Comparison of ENCODE assay signal across 14 cellular contexts in the genomic region with DNA sequence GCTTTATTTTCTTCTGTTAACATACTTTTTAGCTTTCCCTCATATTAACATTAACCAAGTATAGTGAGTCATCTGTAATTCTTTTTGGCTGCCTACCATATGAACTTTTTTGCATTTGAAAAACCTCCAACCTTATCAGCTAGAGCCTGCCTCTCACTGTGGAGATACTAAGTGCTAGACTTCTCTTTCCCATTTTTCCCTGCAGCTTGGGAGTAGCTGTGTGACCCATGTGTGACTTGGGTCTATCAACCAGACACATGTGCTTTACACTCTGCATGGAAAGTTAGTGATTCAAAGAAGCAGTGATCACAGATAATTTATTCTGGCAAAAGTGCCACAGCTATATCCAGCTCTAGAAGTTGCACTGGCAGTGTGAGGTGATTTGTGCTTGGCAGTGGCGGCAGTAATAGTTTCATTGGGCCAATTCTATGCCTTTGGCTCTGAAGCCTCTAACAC. TPM values are rescaled to one million over a fixed set of nuclear protein-coding genes. Genes with fewer than 3 reads are reported as not detected.
DNase-seq lines count a peak whose midpoint lies in the region; ATAC-seq, FAIRE-seq and TF ChIP-seq lines count a peak whose summit lies in the region.
"Had no signal": no experiment of that assay in that cellular context is flagged by ENCODE, and none has a peak within 500 bp of the region (broad histone marks: within the 10 kb centered on the region; RNA-seq: fewer than 3 reads in every experiment).

No MANE protein-coding gene starts in this region.

- H2AK5ac ChIP-seq in neuronal stem cell (ENCODE audit: low read depth, low read length) = no peak overlapping the region

- H3K27me3 Mint-ChIP-seq in astrocyte (ENCODE audit: low read depth, unreplicated experiment) = no peaks in the 10 kb centered on the region
- H3K27me3 Mint-ChIP-seq: activated CD4-positive, alpha-beta T cell treated with anti-CD3 and anti-CD28 coated beads, Interleukin-2, amount 10 ng/mL, durations not matched to agents 24 days and 14 days had no signal

- H3K27me3 ChIP-seq in astrocyte (ENCODE audit: insufficient read depth, low read length) (no peaks in the 10 kb centered on the region), thyroid gland (no peaks in the 10 kb centered on the region), neuronal stem cell (ENCODE audit: control insufficient read depth in 3 of 3, insufficient read depth in 3 of 3, low read depth in 1 of 3, low read length in 3 of 3) (no peaks in the 10 kb centered on the region)

- H3K14ac ChIP-seq in neuronal stem cell (ENCODE audit: low read length) = no peak overlapping the region

- H2BK15ac ChIP-seq in neuronal stem cell (ENCODE audit: low read length) = no peak overlapping the region

- H3K9me3 ChIP-seq in astrocyte (ENCODE audit: insufficient read depth, low read depth, low read length) = no peaks in the 10 kb centered on the region
- no peaks in the 10 kb centered on the region for H3K9me3 ChIP-seq in thyroid gland
- H3K9me3 ChIP-seq in neuronal stem cell (replicated peaks in 1 of 2; ENCODE audit: control insufficient read depth in 2 of 2, insufficient read depth in 1 of 2, low read depth in 1 of 2, low read length in 2 of 2) = no peaks in the 10 kb centered on the region

- no peak overlapping the region for H2AFZ ChIP-seq in astrocyte (ENCODE audit: low read depth, low read length)
- H2AFZ ChIP-seq in neuronal stem cell (ENCODE audit: low read length) = no peak overlapping the region
- H2AFZ ChIP-seq: parathyroid adenoma had no signal

- H3K9me3 Mint-ChIP-seq in astrocyte (ENCODE audit: unreplicated experiment) = no peaks in the 10 kb centered on the region
- H3K9me3 Mint-ChIP-seq: activated CD4-positive, alpha-beta T cell treated with anti-CD3 and anti-CD28 coated beads, Interleukin-2, amount 10 ng/mL, durations not matched to agents 24 days and 14 days had no signal

- H3K18ac ChIP-seq in neuronal stem cell (ENCODE audit: low read length) = no peak overlapping the region

- peaks cover 18% of the 10 kb centered on the region for H3K36me3 Mint-ChIP-seq in astrocyte (ENCODE audit: low read depth, unreplicated experiment)

- peak; percentile 14 for DNase-seq in HFF-Myc (ENCODE audit: extremely low read depth, low read depth)
- peak; percentile 65 for DNase-seq in astrocyte (ENCODE audit: low read depth)
- peak; percentile 26 for DNase-seq in left cardiac atrium
- no peak for DNase-seq in thyroid gland
- DNase-seq in NCI-H146 (lab: John Stamatoyannopoulos, UW) = no peak
- DNase-seq in neuronal stem cell (ENCODE audit: low spot score) = no peak
- no peak for DNase-seq in activated T-cell treated with anti-CD3 and anti-CD28 coated beads for 4 hours
- DNase-seq: activated CD4-positive, alpha-beta T cell treated with anti-CD3 and anti-CD28 coated beads, Interleukin-2, amount 10 ng/mL, durations not matched to agents 24 days and 14 days; activated naive CD4-positive, alpha-beta T cell; H7; islet precursor cell; NCI-H524 had no signal

- no peak overlapping the region for H4K91ac ChIP-seq in neuronal stem cell (ENCODE audit: low read depth, low read length, poor library complexity)

- peak; percentile 13 for FAIRE-seq in astrocyte (lab: Jason Lieb, UNC)

- TF ChIP-seq CTCF in HFF-Myc (IDR thresholded peaks at IDR 0.05; ENCODE audit: low read depth, low read length, missing control alignments) = no peak
- TF ChIP-seq CTCF in astrocyte (IDR thresholded peaks at IDR 0.05; ENCODE audit: insufficient read depth, low read depth, low read length) = no peak
- no peak for TF ChIP-seq CTCF in thyroid gland (IDR thresholded peaks at IDR 0.05)

- H3K36me3 ChIP-seq in astrocyte (ENCODE audit: insufficient read depth, low read length) (peaks cover 32% of the 10 kb centered on the region), thyroid gland (peaks cover 28 to 34% of the 10 kb centered on the region in 2 donors), neuronal stem cell (replicated peaks in 1 of 2; ENCODE audit: control insufficient read depth in 2 of 2, insufficient read depth in 2 of 2, low read length in 2 of 2) (peaks cover 15 to 98% of the 10 kb centered on the region in 2 donors)

- peak; percentile 89 to 95 for ATAC-seq in left cardiac atrium

- no peak overlapping the region for H4K8ac ChIP-seq in neuronal stem cell (ENCODE audit: low read depth, low read length)

- no peaks in the 10 kb centered on the region for H3K79me2 ChIP-seq in astrocyte (ENCODE audit: insufficient read depth, low read length)
- H3K79me2 ChIP-seq: parathyroid adenoma had no signal

- no peak overlapping the region for H3K4ac ChIP-seq in neuronal stem cell (ENCODE audit: low read length)

- H3K27ac ChIP-seq in astrocyte (ENCODE audit: low read depth, low read length) (no peak overlapping the region), thyroid gland (peak overlapping the region; percentile 93 to 96 (median 94)), neuronal stem cell (replicated peaks; ENCODE audit: low read length) (no peak overlapping the region)

- no peak overlapping the region for H2BK12ac ChIP-seq in neuronal stem cell (ENCODE audit: low read length)

- H3K4me1 Mint-ChIP-seq in astrocyte (ENCODE audit: low read depth, unreplicated experiment) = peaks cover 7% of the 10 kb centered on the region

- H3K4me2 ChIP-seq in astrocyte (ENCODE audit: low read length) (peak overlapping the region; percentile 6), neuronal stem cell (ENCODE audit: insufficient read depth, low read length, poor library complexity, severe bottlenecking) (no peak overlapping the region)

- no peak overlapping the region for H2BK120ac ChIP-seq in neuronal stem cell (ENCODE audit: low read depth, low read length)

- H3K4me3 Mint-ChIP-seq in astrocyte (ENCODE audit: unreplicated experiment) = no peak overlapping the region
- H3K4me3 Mint-ChIP-seq: activated CD4-positive, alpha-beta T cell treated with anti-CD3 and anti-CD28 coated beads, Interleukin-2, amount 10 ng/mL, durations not matched to agents 24 days and 14 days had no signal

- H3K9ac ChIP-seq in astrocyte (ENCODE audit: low read length) = no peak overlapping the region
- H3K9ac ChIP-seq in neuronal stem cell (ENCODE audit: low read depth, low read length, poor library complexity) = no peak overlapping the region
- H3K9ac ChIP-seq: parathyroid adenoma had no signal

- H4K20me1 ChIP-seq in astrocyte (ENCODE audit: insufficient read depth, low read length) = peaks cover 9% of the 10 kb centered on the region

- H3K4me1 ChIP-seq in astrocyte (ENCODE audit: insufficient read depth, low read length) (peaks cover 10% of the 10 kb centered on the region), thyroid gland (peaks cover 40 to 42% of the 10 kb centered on the region in 2 donors), neuronal stem cell (ENCODE audit: control insufficient read depth in 2 of 2, insufficient read depth in 1 of 2, low read depth in 1 of 2, low read length in 2 of 2) (no peaks in the 10 kb centered on the region)

- no peak overlapping the region for H3K27ac Mint-ChIP-seq in astrocyte (ENCODE audit: unreplicated experiment)
- H3K27ac Mint-ChIP-seq: activated CD4-positive, alpha-beta T cell treated with anti-CD3 and anti-CD28 coated beads, Interleukin-2, amount 10 ng/mL, durations not matched to agents 24 days and 14 days had no signal

- WGBS in thyroid gland, 2 donors = 77 to 81% methylated on average over 1 of the region's 1 CpG
- WGBS in neuronal stem cell (ENCODE audit: extremely low coverage in 2 of 2, insufficient read length in 2 of 2, insufficient replicate concordance in 1 of 2), 2 donors = no CpG with 5 or more reads among the region's 1 CpG

- no peak overlapping the region for H2BK5ac ChIP-seq in neuronal stem cell (ENCODE audit: low read length)

- no peak for TF ChIP-seq POLR2A in thyroid gland (IDR thresholded peaks at IDR 0.05)

- intact Hi-C loops in left cardiac atrium (cut with DNase I) = no loop called here
- intact Hi-C loops in thyroid gland (cut with DNase I) = no loop called here

- peaks cover 2% of the 10 kb centered on the region for H3K79me1 ChIP-seq in neuronal stem cell (ENCODE audit: low read depth, low read length)

- H3K4me3 ChIP-seq in HFF-Myc (replicated peaks; ENCODE audit: low read depth, low read length) = no peak overlapping the region
- no peak overlapping the region for H3K4me3 ChIP-seq in astrocyte (ENCODE audit: insufficient read depth, low read depth, low read length)
- H3K4me3 ChIP-seq in thyroid gland (replicated peaks in 1 of 3) = no peak overlapping the region
- no peak overlapping the region for H3K4me3 ChIP-seq in neuronal stem cell (ENCODE audit: low read length in 2 of 2)

- H3K23ac ChIP-seq in neuronal stem cell (ENCODE audit: low read depth, low read length, poor library complexity) = no peak overlapping the region

RNA-seq across cellular contexts. Expression of a gene that starts 36.3 kb away (rescaled TPM):
- total RNA-seq in astrocyte = 46.2 and 50.6 TPM in 2 replicates
- total RNA-seq in left cardiac atrium = 10 to 100 TPM; 70.4 to 77.4 TPM
- total RNA-seq in thyroid gland = 10 to 100 TPM; 70.0 to 93.2 (median 72.3) TPM
- 42.3 TPM for polyA plus RNA-seq in neuronal stem cell (2013, experiment 1 of 2)
- 42.5 TPM for polyA plus RNA-seq in neuronal stem cell (2013, experiment 2 of 2)

RNA-seq across cellular contexts. Expression of a gene that starts 36.7 kb away (rescaled TPM):
- 8.9 and 9.3 TPM in 2 replicates for total RNA-seq in astrocyte
- 1 to 10 TPM; 6.6 to 7.1 TPM for total RNA-seq in left cardiac atrium
- total RNA-seq in thyroid gland = 10 to 100 TPM; 13.5 to 23.7 (median 17.2) TPM
- polyA plus RNA-seq in neuronal stem cell (2013, experiment 1 of 2) = 17.2 TPM
- polyA plus RNA-seq in neuronal stem cell (2013, experiment 2 of 2) = 17.2 TPM

RNA-seq across cellular contexts. Expression of a gene that starts 49.7 kb away (rescaled TPM):
- 0.20 TPM in 1 of 2 replicates, not detected in the other for total RNA-seq in astrocyte
- total RNA-seq in left cardiac atrium = under 1 TPM in 1 of 2 donors, not detected in 1; 0.24 TPM
- total RNA-seq in thyroid gland = not detected
- polyA plus RNA-seq in neuronal stem cell (2013, experiment 1 of 2) = 0.13 TPM
- 0.14 TPM for polyA plus RNA-seq in neuronal stem cell (2013, experiment 2 of 2)
- total RNA-seq: activated CD4-positive, alpha-beta T cell treated with anti-CD3 and anti-CD28 coated beads, Interleukin-2, amount 10 ng/mL, durations not matched to agents 24 days and 14 days; Daoy; H7 had no signal

Comparison
In these comparisons a context has a peak if more than half of its experiments do, and no peak if none do; other contexts are left out.
1. DNase-seq: peak in HFF-Myc (single experiment), astrocyte (single experiment) and left cardiac atrium (single experiment); none in thyroid gland (0 of 2), NCI-H146 (single experiment), neuronal stem cell (single experiment) and activated T-cell treated with anti-CD3 and anti-CD28 coated beads for 4 hours (single experiment).
2. H3K27ac ChIP-seq: peak in thyroid gland (3 of 3); none in astrocyte (single experiment) and neuronal stem cell (single experiment).